In genomic region chr6:147506704-147507114, GRCh38 we compare ENCODE assay signal across 8 cellular contexts.
DNase-seq lines count a peak whose midpoint lies in the region; ATAC-seq and TF ChIP-seq lines count a peak whose summit lies in the region.

No MANE protein-coding gene starts in this region.

- peaks cover 2 to 28% (median 27%) of the 10 kb centered on the region in 5 donors for H3K4me1 ChIP-seq in subcutaneous abdominal adipose tissue (ENCODE audit: control insufficient read depth in 5 of 5, insufficient read depth in 5 of 5, low read length in 5 of 5)

- H3K9ac ChIP-seq in subcutaneous abdominal adipose tissue (ENCODE audit: low read length in 5 of 5), result no peak overlapping the region

- DNase-seq in DMS 273 treated with DMSO at 0.1 percent for 48 hours (lab: John Stamatoyannopoulos, UW) (peak; percentile 11), NAMALWA (ENCODE audit: low spot score) (peak; percentile 59), erythroblast (lab: John Stamatoyannopoulos, UW) (peak; percentile 63 to 75), midbrain (lab: John Stamatoyannopoulos, UW) (peak; percentile 64), activated gamma-delta T cell (lab: John Stamatoyannopoulos, UW) (no peak)

- peak; percentile 93 for TF ChIP-seq CTCF in VCaP (conservative IDR thresholded peaks at IDR 0.05)

- no peaks in the 10 kb centered on the region for H3K9me3 ChIP-seq in subcutaneous abdominal adipose tissue (ENCODE audit: control insufficient read depth in 5 of 5, low read length in 5 of 5)

- no peaks in the 10 kb centered on the region for H3K36me3 ChIP-seq in subcutaneous abdominal adipose tissue (ENCODE audit: control insufficient read depth in 5 of 5, insufficient read depth in 5 of 5, low read length in 5 of 5)

- H3K27ac ChIP-seq in VCaP, result peak overlapping the region; percentile 79; the same call in 1 of the 2 replicates
- H3K27ac ChIP-seq in subcutaneous abdominal adipose tissue (ENCODE audit: low read depth, low read length), result no peak overlapping the region

- peaks cover 7 to 26% (median 19%) of the 10 kb centered on the region in 5 donors for H3K27me3 ChIP-seq in subcutaneous abdominal adipose tissue (ENCODE audit: control insufficient read depth in 5 of 5, insufficient read depth in 4 of 5, low read length in 5 of 5)

- no peak for TF ChIP-seq POLR2A in erythroblast (IDR thresholded peaks at IDR 0.05; ENCODE audit: low read length)

- peak; percentile 32 for ATAC-seq in GM21786 (IDR thresholded peaks at IDR 0.05; ENCODE audit: unreplicated experiment)

- peak overlapping the region; percentile 24 to 76 (median 72) for H3K4me3 ChIP-seq in subcutaneous abdominal adipose tissue (ENCODE audit: low read depth in 1 of 5, low read length in 5 of 5)
